1 cellular context compared by ENCODE assay signal in the genomic region with DNA sequence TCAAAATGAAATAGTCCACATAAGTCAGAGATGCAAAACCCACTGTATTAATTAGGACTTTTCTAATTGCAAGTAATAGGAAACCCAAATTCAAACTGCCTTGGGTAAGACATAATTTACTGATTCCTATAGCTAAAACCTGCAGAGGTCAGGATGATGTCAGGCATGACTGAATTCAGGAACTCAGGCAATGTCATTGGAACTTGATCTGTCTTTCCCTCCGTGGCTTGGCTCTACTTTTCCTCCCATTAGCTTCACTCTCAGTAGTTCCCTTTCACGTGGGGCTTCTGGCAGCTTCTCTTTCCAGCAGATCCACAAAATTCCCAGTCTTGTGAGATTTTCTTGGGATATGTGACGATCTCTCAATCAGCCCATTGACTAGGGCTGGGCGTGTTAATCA.
TF ChIP-seq lines count a peak whose summit lies in the region.

No MANE protein-coding gene starts in this region.

TF ChIP-seq in Ishikawa, 13 proteins besides CTCF, POLR2A, EP300 and RAD21 (continued from another document):
- TF ChIP-seq REST (IDR thresholded peaks at IDR 0.05; ENCODE audit: low read depth): no peak
TF ChIP-seq in Ishikawa: peak in this region for 6.
